31 cellular contexts compared by ENCODE assay signal in the genomic region with DNA sequence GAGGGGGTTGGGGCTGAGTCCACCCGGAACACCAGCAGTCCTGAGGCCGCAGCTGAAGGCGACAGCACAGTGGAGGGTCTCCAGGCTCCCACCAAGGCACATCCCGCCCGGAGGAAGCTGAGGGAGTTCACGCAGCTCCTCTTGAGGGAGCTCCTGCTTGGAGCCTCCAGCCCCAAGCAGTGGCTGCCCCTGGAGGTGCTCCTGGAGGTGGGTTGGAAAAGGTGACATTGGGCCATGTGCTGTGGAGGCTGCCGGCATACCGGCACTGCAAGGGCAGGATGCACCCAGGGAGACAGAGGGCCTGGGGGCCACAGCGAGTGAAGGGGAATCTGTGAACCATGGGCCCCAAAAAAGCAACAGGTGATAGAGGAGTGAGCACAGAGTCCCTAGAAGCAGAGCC.
"Had no signal": no experiment of that assay in that cellular context is flagged by ENCODE, and none has a peak within 500 bp of the region (broad histone marks: within the 10 kb centered on the region; RNA-seq: fewer than 3 reads in every experiment).

No MANE protein-coding gene starts in this region.

- H3K9me3 Mint-ChIP-seq: activated CD8-positive, alpha-beta T cell treated with anti-CD3 and anti-CD28 coated beads for 36 hours; activated T-cell treated with anti-CD3 and anti-CD28 coated beads, Interleukin-2, amount 50 U/mL, for 4 hours; activated T-helper 17 cell treated with anti-CD3 and anti-CD28 coated beads, Interleukin-2, amount 50 U/mL, for 72 hours; brain; dendritic cell treated with granulocyte-macrophage colony-stimulating factor and Interleukin-4, amounts not matched to agents 40 ng/mL and 50 ng/mL, for 4 days; endodermal cell had no signal

- H3K9me3 ChIP-seq: ascending aorta, colonic mucosa, esophagus muscularis mucosa, gastrocnemius medialis, heart left ventricle had no signal

- H3K27ac Mint-ChIP-seq: activated CD8-positive, alpha-beta T cell treated with anti-CD3 and anti-CD28 coated beads for 36 hours; activated naive CD8-positive, alpha-beta T cell; activated T-helper 17 cell treated with anti-CD3 and anti-CD28 coated beads, Interleukin-2, amount 50 U/mL, for 72 hours; brain; dendritic cell treated with granulocyte-macrophage colony-stimulating factor and Interleukin-4, amounts not matched to agents 40 ng/mL and 50 ng/mL, for 4 days; endodermal cell had no signal

- H3K27ac ChIP-seq: ascending aorta, breast epithelium, cardiac muscle cell, colonic mucosa, dorsolateral prefrontal cortex, esophagus muscularis mucosa, foreskin keratinocyte, gastrocnemius medialis, heart left ventricle had no signal

- H3K27me3 Mint-ChIP-seq: activated naive CD8-positive, alpha-beta T cell; dendritic cell treated with granulocyte-macrophage colony-stimulating factor and Interleukin-4, amounts not matched to agents 40 ng/mL and 50 ng/mL, for 4 days had no signal

- H3K4me3 Mint-ChIP-seq: activated CD8-positive, alpha-beta T cell treated with anti-CD3 and anti-CD28 coated beads for 36 hours; activated naive CD8-positive, alpha-beta T cell; activated T-cell treated with anti-CD3 and anti-CD28 coated beads, Interleukin-2, amount 50 U/mL, for 4 hours; activated T-helper 17 cell treated with anti-CD3 and anti-CD28 coated beads, Interleukin-2, amount 50 U/mL, for 72 hours; brain; dendritic cell treated with granulocyte-macrophage colony-stimulating factor and Interleukin-4, amounts not matched to agents 40 ng/mL and 50 ng/mL, for 4 days; endodermal cell had no signal

- H3K4me1 Mint-ChIP-seq: activated T-helper 17 cell treated with anti-CD3 and anti-CD28 coated beads, Interleukin-2, amount 50 U/mL, for 72 hours; brain; endodermal cell had no signal

- H3K4me1 ChIP-seq: ascending aorta, breast epithelium, colonic mucosa, esophagus muscularis mucosa, foreskin keratinocyte, gastrocnemius medialis, heart left ventricle had no signal

- ATAC-seq: activated T-helper 17 cell treated with anti-CD3 and anti-CD28 coated beads, Interleukin-2, amount 50 U/mL, for 72 hours; foreskin keratinocyte; gastrocnemius medialis; heart left ventricle had no signal

- H3K27me3 ChIP-seq: ascending aorta, breast epithelium, colonic mucosa, esophagus muscularis mucosa, gastrocnemius medialis, heart left ventricle had no signal

- H3K4me3 ChIP-seq: ascending aorta, breast epithelium, cardiac muscle cell, colonic mucosa, dorsolateral prefrontal cortex, esophagus muscularis mucosa, gastrocnemius medialis, heart left ventricle had no signal

- DNase-seq: activated CD4-positive, alpha-beta T cell treated with anti-CD3 and anti-CD28 coated beads for 1 hour; activated CD4-positive, alpha-beta T cell treated with anti-CD3 and anti-CD28 coated beads for 4 hours; activated CD4-positive, alpha-beta T cell treated with anti-CD3 and anti-CD28 coated beads, Interleukin-2, amount 50 U/mL, for 1 hour; activated CD4-positive, alpha-beta T cell treated with anti-CD3 and anti-CD28 coated beads, Interleukin-2, amount 50 U/mL, for 48 hours; activated CD8-positive, alpha-beta memory T cell treated with anti-CD3 and anti-CD28 coated beads for 24 hours; activated CD8-positive, alpha-beta T cell treated with anti-CD3 and anti-CD28 coated beads for 36 hours; activated effector memory CD4-positive, alpha-beta T cell treated with Interleukin-2 at 50 U/mL for 16 hours; activated gamma-delta T cell treated with Interleukin-2 at 50 U/mL for 16 hours; activated naive CD4-positive, alpha-beta T cell treated with anti-CD3 and anti-CD28 coated beads, Interleukin-2, amount 50 U/mL, for 16 hours; activated naive CD4-positive, alpha-beta T cell treated with Interleukin-2 at 50 U/mL for 16 hours; activated T-cell treated with anti-CD3 and anti-CD28 coated beads, Interleukin-2, amount 50 U/mL, for 4 hours; central memory CD4-positive, alpha-beta T cell; cerebellar nuclear complex; colonic mucosa; dorsolateral prefrontal cortex; effector memory CD4-positive, alpha-beta T cell; endodermal cell; erythroblast; foreskin keratinocyte; gastrocnemius medialis; glutamatergic neuron; heart left ventricle; T-helper 2 cell had no signal

- H3K36me3 Mint-ChIP-seq: activated naive CD8-positive, alpha-beta T cell; brain had no signal

- H3K36me3 ChIP-seq: ascending aorta, breast epithelium, cardiac muscle cell, colonic mucosa, esophagus muscularis mucosa, gastrocnemius medialis had no signal
